In genomic region chr1:240878631-240879030, GRCh38 we compare ENCODE assay signal across 21 cellular contexts.
"Had no signal": no experiment of that assay in that cellular context is flagged by ENCODE, and none has a peak within 500 bp of the region (broad histone marks: within the 10 kb centered on the region; RNA-seq: fewer than 3 reads in every experiment).

No MANE protein-coding gene starts in this region.

- H3K4me3 ChIP-seq: cardiac muscle cell, gastroesophageal sphincter, heart left ventricle, spleen, thoracic aorta, upper lobe of left lung had no signal

- H3K4me1 ChIP-seq: gastroesophageal sphincter, heart left ventricle, parathyroid adenoma, spleen, upper lobe of left lung had no signal

- H3K79me2 ChIP-seq: parathyroid adenoma had no signal

- H2AFZ ChIP-seq: parathyroid adenoma had no signal

- H3K27ac ChIP-seq: cardiac muscle cell, gastroesophageal sphincter, heart left ventricle, parathyroid adenoma, spleen, thoracic aorta, upper lobe of left lung had no signal

- H3K27me3 ChIP-seq: cardiac muscle cell, gastroesophageal sphincter, heart left ventricle, spleen, upper lobe of left lung had no signal

- DNase-seq: activated CD4-positive, alpha-beta T cell treated with anti-CD3 and anti-CD28 coated beads, Interleukin-2, amount 50 U/mL, for 1 hour; activated CD4-positive, CD25-positive, alpha-beta regulatory T cell treated with anti-CD3 and anti-CD28 coated beads, Interleukin-2, amount 50 U/mL, for 72 hours; activated CD8-positive, alpha-beta memory T cell treated with anti-CD3 and anti-CD28 coated beads, Interleukin-2, amount 50 U/mL, for 48 hours; activated gamma-delta T cell treated with Interleukin-2 at 50 U/mL for 16 hours; activated T-cell treated with anti-CD3 and anti-CD28 coated beads, Interleukin-2, amount 50 U/mL, for 72 hours; effector memory CD8-positive, alpha-beta T cell; heart left ventricle; kidney glomerular epithelial cell; left ventricle myocardium superior; mesendoderm; naive thymus-derived CD8-positive, alpha-beta T cell; spleen; stimulated activated CD4-positive, alpha-beta T cell treated with anti-CD3 and anti-CD28 coated beads, Interleukin-4, amount 100 ng/mL, for 4 hours; upper lobe of left lung had no signal

- H3K9ac ChIP-seq: parathyroid adenoma had no signal

- H3K9me3 ChIP-seq: gastroesophageal sphincter, thoracic aorta had no signal

- H3K36me3 ChIP-seq: cardiac muscle cell, gastroesophageal sphincter, heart left ventricle, spleen, thoracic aorta, upper lobe of left lung had no signal

- ATAC-seq: activated naive CD4-positive, alpha-beta T cell treated with anti-CD3 and anti-CD28 coated beads, Interleukin-2, amount 50 U/mL, for 72 hours; activated T-cell treated with anti-CD3 and anti-CD28 coated beads, Interleukin-2, amount 50 U/mL, for 72 hours; effector memory CD8-positive, alpha-beta T cell; gastroesophageal sphincter; heart left ventricle; left ventricle myocardium superior; naive thymus-derived CD8-positive, alpha-beta T cell; sciatic nerve; stimulated activated memory B cell treated with anti-CD40 and anti-IgM and Interleukin-4, amounts not matched to agents 10 μg/mL and 1 μg/mL and 100 μg/mL, for 72 hours had no signal
